ENCODE assay signal across 8 cellular contexts in genomic region chr2:238203973-238204683, GRCh38. TPM values are rescaled to one million over a fixed set of nuclear protein-coding genes. Genes with fewer than 3 reads are reported as not detected.
A peak's percentile ranks its signal among the peaks of the same experiment; 100 is the strongest.
DNase-seq lines count a peak whose midpoint lies in the region; ATAC-seq and TF ChIP-seq lines count a peak whose summit lies in the region.

No MANE protein-coding gene starts in this region.

- peaks cover 22% of the 10 kb centered on the region for H4K20me1 ChIP-seq in DOHH2 (ENCODE audit: control insufficient read depth, insufficient read depth, low read depth, low read length)

- TF ChIP-seq EP300 in sigmoid colon (IDR thresholded peaks at IDR 0.05): no peak

- peak overlapping the region; percentile 81 for H3K4me3 Mint-ChIP-seq in T-helper 2 cell treated with Interferon-gamma antibody and Interleukin-4, amounts not matched to agents 5 μg/mL and 100 μg/mL, for 36 hours

- H3K36me3 ChIP-seq in DOHH2 (ENCODE audit: control insufficient read depth, low read length) (peaks cover 18% of the 10 kb centered on the region), sigmoid colon (no peaks in the 10 kb centered on the region)

- TF ChIP-seq CTCF in DOHH2 (IDR thresholded peaks at IDR 0.05; ENCODE audit: low read depth, low read length, poor library complexity, severe bottlenecking) (no peak), fibroblast of the aortic adventitia (IDR thresholded peaks at IDR 0.05; ENCODE audit: insufficient read depth, low read length) (no peak), sigmoid colon (IDR thresholded peaks at IDR 0.05) (no peak)

- no peaks in the 10 kb centered on the region for H3K9me3 Mint-ChIP-seq in T-helper 2 cell treated with Interferon-gamma antibody and Interleukin-4, amounts not matched to agents 5 μg/mL and 100 μg/mL, for 36 hours

- H3K27me3 ChIP-seq in DOHH2 (ENCODE audit: control insufficient read depth, low read length): peaks cover 4% of the 10 kb centered on the region
- no peaks in the 10 kb centered on the region for H3K27me3 ChIP-seq in sigmoid colon

- no peaks in the 10 kb centered on the region for H3K9me2 ChIP-seq in DOHH2 (replicated peaks; ENCODE audit: control insufficient read depth, low read length)

- intact Hi-C loops in sigmoid colon (cut with DNase I): loop anchor here (2.0 to 10.0 kb wide), 2 partner anchors 35 to 61 kb away; no protein-coding TSS in a partner anchor

- WGBS in sigmoid colon, 2 donors: 58 to 64% methylated on average over 18 of the region's 18 CpGs

- no peak for TF ChIP-seq POLR2A in sigmoid colon (IDR thresholded peaks at IDR 0.05)

- H3K9me3 ChIP-seq in DOHH2 (ENCODE audit: control insufficient read depth, insufficient read depth, low read length): no peaks in the 10 kb centered on the region
- H3K9me3 ChIP-seq in sigmoid colon: no peaks in the 10 kb centered on the region

- H3K79me2 ChIP-seq in DOHH2 (ENCODE audit: control insufficient read depth, low read length): peaks cover 46% of the 10 kb centered on the region

- peak overlapping the region; percentile 88 for H3K27ac Mint-ChIP-seq in T-helper 2 cell treated with Interferon-gamma antibody and Interleukin-4, amounts not matched to agents 5 μg/mL and 100 μg/mL, for 36 hours

- H3K36me3 Mint-ChIP-seq in T-helper 2 cell treated with Interferon-gamma antibody and Interleukin-4, amounts not matched to agents 5 μg/mL and 100 μg/mL, for 36 hours (ENCODE audit: low read depth): peaks cover 15% of the 10 kb centered on the region

- H3K27ac ChIP-seq in DOHH2 (ENCODE audit: low read depth, low read length): peak overlapping the region; percentile 30; the same call in 1 of the 2 replicates
- peak overlapping the region; percentile 90 to 99 (median 95) for H3K27ac ChIP-seq in sigmoid colon

- H3F3A ChIP-seq in DOHH2 (ENCODE audit: control insufficient read depth, insufficient read depth): no peaks in the 10 kb centered on the region

- H3K4me2 ChIP-seq in DOHH2 (ENCODE audit: low read length): peak overlapping the region; percentile 97

- ATAC-seq in HG02885 (IDR thresholded peaks at IDR 0.05; ENCODE audit: poor library complexity, unreplicated experiment): peak; percentile 12

- H3K4me1 Mint-ChIP-seq in T-helper 2 cell treated with Interferon-gamma antibody and Interleukin-4, amounts not matched to agents 5 μg/mL and 100 μg/mL, for 36 hours (ENCODE audit: low read depth): peaks cover 32% of the 10 kb centered on the region

- no peak for DNase-seq in T-helper 2 cell treated with Interferon-gamma antibody and Interleukin-4, amounts not matched to agents 5 μg/mL and 100 μg/mL, for 36 hours (ENCODE audit: low spot score)
- DNase-seq in fibroblast of the aortic adventitia (ENCODE audit: low read depth) (no peak), sigmoid colon (no peak), RPMI8226 (no peak), 8988T (no peak)
- no peak for DNase-seq in stimulated activated CD4-positive, alpha-beta T cell treated with anti-CD3 and anti-CD28 coated beads, Interleukin-1b, Interleukin-23, amount 100 ng/mL, for 48 hours

- H3K27me3 Mint-ChIP-seq in T-helper 2 cell treated with Interferon-gamma antibody and Interleukin-4, amounts not matched to agents 5 μg/mL and 100 μg/mL, for 36 hours (ENCODE audit: low read depth): no peaks in the 10 kb centered on the region

- H3K4me3 ChIP-seq in DOHH2 (ENCODE audit: low read length) (peak overlapping the region; percentile 86), fibroblast of the aortic adventitia (ENCODE audit: low read depth, low read length) (peak overlapping the region; percentile 62), sigmoid colon (peak overlapping the region; percentile 26 to 97 (median 82))

- peaks cover 32% of the 10 kb centered on the region for H3K4me1 ChIP-seq in DOHH2 (ENCODE audit: control insufficient read depth, low read length)
- peaks cover 0 to 40% (median 37%) of the 10 kb centered on the region in 4 donors for H3K4me1 ChIP-seq in sigmoid colon

RNA-seq across cellular contexts. Expression of gene ILKAP, which starts 0.6 kb away (rescaled TPM):
- total RNA-seq in fibroblast of the aortic adventitia (ENCODE audit: low replicate concordance) (18.6 and 19.0 TPM in 2 replicates), sigmoid colon (10 to 100 TPM; 32.2 to 57.3 (median 45.3) TPM)
- 10 to 100 TPM; 26.4 to 40.6 (median 28.0) TPM for polyA plus RNA-seq in sigmoid colon

RNA-seq across cellular contexts. Expression of gene HES6, which starts 35.7 kb away (rescaled TPM):
- total RNA-seq in fibroblast of the aortic adventitia (ENCODE audit: low replicate concordance) (1.6 and 6.6 TPM in 2 replicates), sigmoid colon (10 to 100 TPM; 13.2 to 27.3 (median 18.1) TPM)
- polyA plus RNA-seq in sigmoid colon: 10 to 100 TPM; 40.7 to 59.2 (median 52.3) TPM

RNA-seq across cellular contexts. Expression of gene ERFE, which starts 45.4 kb away (rescaled TPM):
- 2.8 and 3.4 TPM in 2 replicates for total RNA-seq in fibroblast of the aortic adventitia (ENCODE audit: low replicate concordance)
- under 1 TPM in 2 of 4 donors, not detected in 2; 0.49 to 0.71 TPM for total RNA-seq in sigmoid colon
- under 1 TPM in 1 of 3 donors, not detected in 2; 0.42 TPM for polyA plus RNA-seq in sigmoid colon
